Comparison of ENCODE assay signal across 22 cellular contexts in genomic region chr10:34722404-34722803, GRCh38.
DNase-seq lines count a peak whose midpoint lies in the region; ATAC-seq, FAIRE-seq and TF ChIP-seq lines count a peak whose summit lies in the region.
"Had no signal": no experiment of that assay in that cellular context is flagged by ENCODE, and none has a peak within 500 bp of the region (broad histone marks: within the 10 kb centered on the region; RNA-seq: fewer than 3 reads in every experiment).

No MANE protein-coding gene starts in this region.

- no peak overlapping the region for H3K27ac ChIP-seq in BLaER1 treated with 17β-estradiol and CSF1 and Interleukin-3, amounts not matched to agents 10 nM and 100 nM
- H3K27ac ChIP-seq in esophagus muscularis mucosa (replicated peaks in 1 of 4): no peak overlapping the region

- TF ChIP-seq CTCF in D721Med (IDR thresholded peaks at IDR 0.05; ENCODE audit: insufficient read depth, missing control alignments) (no peak), esophagus muscularis mucosa (IDR thresholded peaks at IDR 0.05) (no peak)

- 80% methylated on average over 4 of the region's 4 CpGs for WGBS in esophagus muscularis mucosa

- no peaks in the 10 kb centered on the region for H3K36me3 ChIP-seq in BLaER1 treated with 17β-estradiol and CSF1 and Interleukin-3, amounts not matched to agents 10 nM and 100 nM
- H3K36me3 ChIP-seq in esophagus muscularis mucosa: no peaks in the 10 kb centered on the region

- H3K36me3 Mint-ChIP-seq in stimulated activated naive B cell treated with anti-CD40 and anti-IgM and Interleukin-4, amounts not matched to agents 10 μg/mL and 1 μg/mL and 100 μg/mL, for 72 hours: no peaks in the 10 kb centered on the region
- H3K36me3 Mint-ChIP-seq: CD14-positive monocyte; CD8-positive, alpha-beta memory T cell had no signal

- no peak for TF ChIP-seq EP300 in esophagus muscularis mucosa (IDR thresholded peaks at IDR 0.05)

- H3K27ac Mint-ChIP-seq in stimulated activated naive B cell treated with anti-CD40 and anti-IgM and Interleukin-4, amounts not matched to agents 10 μg/mL and 1 μg/mL and 100 μg/mL, for 72 hours: peak overlapping the region; percentile 14
- H3K27ac Mint-ChIP-seq: CD14-positive monocyte; CD8-positive, alpha-beta memory T cell had no signal

- no peaks in the 10 kb centered on the region for H3K27me3 Mint-ChIP-seq in stimulated activated naive B cell treated with anti-CD40 and anti-IgM and Interleukin-4, amounts not matched to agents 10 μg/mL and 1 μg/mL and 100 μg/mL, for 72 hours

- peaks cover 80 to 100% (median 98%) of the 10 kb centered on the region in 11 experiments; a peak in 21 of 22 replicates for H4K20me1 ChIP-seq in BLaER1 treated with 17β-estradiol and CSF1 and Interleukin-3, amounts not matched to agents 10 nM and 100 nM

- peak overlapping the region in 1 of 11 experiments; percentile 39; a peak in 1 of 22 replicates for H3K9ac ChIP-seq in BLaER1 treated with 17β-estradiol and CSF1 and Interleukin-3, amounts not matched to agents 10 nM and 100 nM

- peak; percentile 43 for DNase-seq in D721Med (ENCODE audit: insufficient read length, low spot score)
- DNase-seq in esophagus muscularis mucosa (ENCODE audit: extremely low spot score): peak; percentile 53
- DNase-seq in stimulated activated naive B cell treated with anti-CD40 and anti-IgM and Interleukin-4, amounts not matched to agents 10 μg/mL and 1 μg/mL and 100 μg/mL, for 72 hours: no peak
- no peak for DNase-seq in NCI-H774 (lab: John Stamatoyannopoulos, UW)
- no peak for DNase-seq in erythroblast (lab: John Stamatoyannopoulos, UW)
- DNase-seq: CD8-positive, alpha-beta memory T cell; DMS153; DND-41; NCI-H1092; NCI-H1417 treated with DMSO at 0.1 percent for 48 hours; NCI-H1694 treated with DMSO at 0.1 percent for 48 hours; NCI-H2081; NCI-H446; NCI-H524 treated with DMSO at 0.1 percent for 48 hours; RPMI8226; SHP77 had no signal

- intact Hi-C loops in esophagus muscularis mucosa (cut with DNase I): no loop called here

- no peaks in the 10 kb centered on the region for H3K9me3 ChIP-seq in BLaER1 treated with 17β-estradiol and CSF1 and Interleukin-3, amounts not matched to agents 10 nM and 100 nM (replicated peaks in 1 of 11)
- no peaks in the 10 kb centered on the region for H3K9me3 ChIP-seq in esophagus muscularis mucosa

- H3K4me1 ChIP-seq in BLaER1 treated with 17β-estradiol and CSF1 and Interleukin-3, amounts not matched to agents 10 nM and 100 nM: peaks cover 17 to 90% (median 59%) of the 10 kb centered on the region in 10 experiments
- H3K4me1 ChIP-seq in esophagus muscularis mucosa: peaks cover 37 to 78% (median 58%) of the 10 kb centered on the region in 4 donors

- FAIRE-seq in D721Med (lab: Jason Lieb, UNC): no peak
- FAIRE-seq: GM12892, GM19239 had no signal

- H3K9me3 Mint-ChIP-seq in stimulated activated naive B cell treated with anti-CD40 and anti-IgM and Interleukin-4, amounts not matched to agents 10 μg/mL and 1 μg/mL and 100 μg/mL, for 72 hours: no peaks in the 10 kb centered on the region
- H3K9me3 Mint-ChIP-seq: CD8-positive, alpha-beta memory T cell had no signal

- H3K4me2 ChIP-seq in BLaER1 treated with 17β-estradiol and CSF1 and Interleukin-3, amounts not matched to agents 10 nM and 100 nM: peak overlapping the region in 9 of 11 experiments; percentile 36 to 97 (median 77); a peak in 18 of 22 replicates

- H3K4me3 Mint-ChIP-seq in stimulated activated naive B cell treated with anti-CD40 and anti-IgM and Interleukin-4, amounts not matched to agents 10 μg/mL and 1 μg/mL and 100 μg/mL, for 72 hours: no peak overlapping the region
- H3K4me3 Mint-ChIP-seq: CD8-positive, alpha-beta memory T cell had no signal

- TF ChIP-seq POLR2A in esophagus muscularis mucosa (IDR thresholded peaks at IDR 0.05; ENCODE audit: low read depth): no peak
- TF ChIP-seq POLR2A in erythroblast (IDR thresholded peaks at IDR 0.05; ENCODE audit: low read length): no peak

- no peak overlapping the region for H3K4me3 ChIP-seq in BLaER1 treated with 17β-estradiol and CSF1 and Interleukin-3, amounts not matched to agents 10 nM and 100 nM
- H3K4me3 ChIP-seq in esophagus muscularis mucosa: no peak overlapping the region

- no peak for ATAC-seq in stimulated activated naive B cell treated with anti-CD40 and anti-IgM and Interleukin-4, amounts not matched to agents 10 μg/mL and 1 μg/mL and 100 μg/mL, for 72 hours (replicated peaks)
- ATAC-seq in GM18867 (IDR thresholded peaks at IDR 0.05; ENCODE audit: unreplicated experiment): no peak
- ATAC-seq: HCT116 had no signal

- peaks cover 0 to 100% (median 5%) of the 10 kb centered on the region in 11 experiments; a peak in 11 of 22 replicates for H3K27me3 ChIP-seq in BLaER1 treated with 17β-estradiol and CSF1 and Interleukin-3, amounts not matched to agents 10 nM and 100 nM
- no peaks in the 10 kb centered on the region for H3K27me3 ChIP-seq in esophagus muscularis mucosa

- H3K4me1 Mint-ChIP-seq in stimulated activated naive B cell treated with anti-CD40 and anti-IgM and Interleukin-4, amounts not matched to agents 10 μg/mL and 1 μg/mL and 100 μg/mL, for 72 hours: peaks cover under 1 to 6% of the 10 kb centered on the region in 2 donors
- H3K4me1 Mint-ChIP-seq: CD14-positive monocyte; CD8-positive, alpha-beta memory T cell had no signal

Comparison
In these comparisons a context has a peak if more than half of its experiments do, and no peak if none do; other contexts are left out.
1. DNase-seq: peak in D721Med (single experiment) and esophagus muscularis mucosa (single experiment); none in stimulated activated naive B cell treated with anti-CD40 and anti-IgM and Interleukin-4, amounts not matched to agents 10 μg/mL and 1 μg/mL and 100 μg/mL, for 72 hours (single experiment), NCI-H774 (single experiment) and erythroblast (0 of 2).